ENCODE assay signal across 14 cellular contexts in genomic region chr12:6932766-6933165, GRCh38. TPM values are rescaled to one million over a fixed set of nuclear protein-coding genes. Genes with fewer than 3 reads are reported as not detected.
DNase-seq lines count a peak whose midpoint lies in the region; TF ChIP-seq lines count a peak whose summit lies in the region.
"Had no signal": no experiment of that assay in that cellular context is flagged by ENCODE, and none has a peak within 500 bp of the region (broad histone marks: within the 10 kb centered on the region; RNA-seq: fewer than 3 reads in every experiment).

No MANE protein-coding gene starts in this region.

- H4K8ac ChIP-seq in H9 (replicated peaks; ENCODE audit: insufficient read length, low read depth, low read length): no peak overlapping the region

- H3K4me2 ChIP-seq in hepatocyte (peak overlapping the region; percentile 37), H9 (ENCODE audit: insufficient read depth, insufficient read length, low read length) (no peak overlapping the region)

- CTCF ChIA-PET in activated naive CD4-positive, alpha-beta T cell treated with anti-CD3 and anti-CD28 coated beads for 36 hours (lab: Charles Lee): interaction anchor here (1.0 to 1.1 kb wide), 2 partner anchors 9 to 63 kb away, joined by 3 to 5 read pairs; no protein-coding TSS in a partner anchor

- H3K36me3 ChIP-seq in hepatocyte (replicated peaks; ENCODE audit: insufficient read depth, low read depth): no peaks in the 10 kb centered on the region
- peaks cover 20 to 25% of the 10 kb centered on the region in 2 donors for H3K36me3 ChIP-seq in stomach smooth muscle (ENCODE audit: control insufficient read depth in 2 of 2, insufficient read depth in 2 of 2, low read length in 2 of 2)

- peak overlapping the region; percentile 39 for H3K27ac Mint-ChIP-seq in activated naive CD4-positive, alpha-beta T cell treated with anti-CD3 and anti-CD28 coated beads for 36 hours
- H3K27ac Mint-ChIP-seq in T-helper 2 cell treated with Interferon-gamma antibody and Interleukin-4, amounts not matched to agents 5 μg/mL and 100 μg/mL, for 36 hours: peak overlapping the region; percentile 88
- H3K27ac Mint-ChIP-seq in H9: no peak overlapping the region

- H2BK5ac ChIP-seq in H9 (ENCODE audit: insufficient read length, low read length): no peak overlapping the region

- H3K4me1 Mint-ChIP-seq in activated naive CD4-positive, alpha-beta T cell treated with anti-CD3 and anti-CD28 coated beads for 36 hours (ENCODE audit: low read depth): peaks cover 72% of the 10 kb centered on the region
- peaks cover 66% of the 10 kb centered on the region for H3K4me1 Mint-ChIP-seq in T-helper 2 cell treated with Interferon-gamma antibody and Interleukin-4, amounts not matched to agents 5 μg/mL and 100 μg/mL, for 36 hours (ENCODE audit: low read depth)
- peaks cover 29 to 39% of the 10 kb centered on the region in 2 experiments for H3K4me1 Mint-ChIP-seq in H9

- H3K36me3 Mint-ChIP-seq in activated naive CD4-positive, alpha-beta T cell treated with anti-CD3 and anti-CD28 coated beads for 36 hours (ENCODE audit: low read depth): peaks cover 24% of the 10 kb centered on the region
- peaks cover 34% of the 10 kb centered on the region for H3K36me3 Mint-ChIP-seq in T-helper 2 cell treated with Interferon-gamma antibody and Interleukin-4, amounts not matched to agents 5 μg/mL and 100 μg/mL, for 36 hours (ENCODE audit: low read depth)
- peaks cover 25 to 69% (median 47%) of the 10 kb centered on the region in 3 experiments; a peak in 6 of 7 replicates for H3K36me3 Mint-ChIP-seq in H9 (ENCODE audit: insufficient read depth in 1 of 3, low read depth in 3 of 3)

- H2AK5ac ChIP-seq in H9 (ENCODE audit: insufficient read length, low read length): no peak overlapping the region

- no peak for TF ChIP-seq CTCF in hepatocyte (IDR thresholded peaks at IDR 0.05; ENCODE audit: poor library complexity)
- TF ChIP-seq CTCF in H9 (conservative IDR thresholded peaks at IDR 0.05): no peak

- H4K5ac ChIP-seq in H9 (ENCODE audit: insufficient read length, low read depth, low read length): no peak overlapping the region

- H3K56ac ChIP-seq in H9 (ENCODE audit: insufficient read length, low read depth, low read length): no peak overlapping the region

- no peak overlapping the region for H2BK12ac ChIP-seq in H9 (ENCODE audit: insufficient read length, low read depth, low read length)

- H4K20me1 ChIP-seq in hepatocyte (ENCODE audit: insufficient read depth, poor library complexity, severe bottlenecking) (peaks cover 56% of the 10 kb centered on the region), H9 (ENCODE audit: control insufficient read depth, insufficient read depth, insufficient read length) (no peaks in the 10 kb centered on the region)

- WGBS in hepatocyte (ENCODE audit: low lambda C conversion rate, missing lambda C conversion rate): 69% methylated on average over 1 of the region's 1 CpG
- WGBS in H9 (ENCODE audit: extremely low coverage, insufficient read length, low lambda C conversion rate): no CpG with 5 or more reads among the region's 1 CpG

- H3K9ac ChIP-seq in stomach smooth muscle (ENCODE audit: low read length in 2 of 2) (peak overlapping the region in 1 of 2 donors; percentile 7), H9 (ENCODE audit: extremely low read depth, insufficient read length, low read length) (no peak overlapping the region)

- H3K27ac ChIP-seq in hepatocyte (peak overlapping the region; percentile 12), stomach smooth muscle (ENCODE audit: low read length) (peak overlapping the region; percentile 62), H9 (ENCODE audit: insufficient read length, low read depth, low read length) (no peak overlapping the region)

- H3K27me3 Mint-ChIP-seq in activated naive CD4-positive, alpha-beta T cell treated with anti-CD3 and anti-CD28 coated beads for 36 hours (ENCODE audit: low read depth): no peaks in the 10 kb centered on the region
- H3K27me3 Mint-ChIP-seq in T-helper 2 cell treated with Interferon-gamma antibody and Interleukin-4, amounts not matched to agents 5 μg/mL and 100 μg/mL, for 36 hours (ENCODE audit: low read depth): no peaks in the 10 kb centered on the region
- no peaks in the 10 kb centered on the region for H3K27me3 Mint-ChIP-seq in H9 (ENCODE audit: low read depth)

- H2AFZ ChIP-seq in hepatocyte: no peak overlapping the region
- H2AFZ ChIP-seq in H9 (ENCODE audit: low read length): no peak overlapping the region

- H3K4me1 ChIP-seq in hepatocyte (ENCODE audit: insufficient read depth) (peaks cover 46% of the 10 kb centered on the region), stomach smooth muscle (ENCODE audit: control insufficient read depth, insufficient read depth, low read length) (peaks cover 51% of the 10 kb centered on the region), H9 (ENCODE audit: insufficient read depth, low read length) (no peaks in the 10 kb centered on the region)

- H3K14ac ChIP-seq in H9 (ENCODE audit: insufficient read depth, low read length): no peak overlapping the region

- no peak overlapping the region for H4K91ac ChIP-seq in H9 (ENCODE audit: insufficient read length, low read depth, low read length)

- peaks cover 16% of the 10 kb centered on the region for H3K23me2 ChIP-seq in H9 (ENCODE audit: insufficient read length, low read depth, low read length, poor library complexity, severe bottlenecking)

- H3K23ac ChIP-seq in H9 (ENCODE audit: insufficient read length, low read depth, low read length): no peak overlapping the region

- H3K9me3 ChIP-seq in hepatocyte (ENCODE audit: low read depth) (no peaks in the 10 kb centered on the region), stomach smooth muscle (ENCODE audit: control insufficient read depth in 2 of 2, low read length in 2 of 2) (no peaks in the 10 kb centered on the region), H9 (ENCODE audit: control insufficient read depth, low read depth, low read length) (no peaks in the 10 kb centered on the region)

- H3T11ph ChIP-seq in H9 (ENCODE audit: low read length): no peak overlapping the region

- H3K4me3 ChIP-seq in hepatocyte: no peak overlapping the region
- no peak overlapping the region for H3K4me3 ChIP-seq in stomach smooth muscle (ENCODE audit: low read length in 2 of 2)

- DNase-seq in activated naive CD4-positive, alpha-beta T cell treated with anti-CD3 and anti-CD28 coated beads for 36 hours: no peak
- no peak for DNase-seq in activated naive CD4-positive, alpha-beta T cell treated with anti-CD3 and anti-CD28 coated beads, Interleukin-2, amount 50 U/mL, for 16 hours
- DNase-seq in T-helper 2 cell treated with Interferon-gamma antibody and Interleukin-4, amounts not matched to agents 5 μg/mL and 100 μg/mL, for 36 hours (ENCODE audit: low spot score): no peak
- DNase-seq in hepatocyte (ENCODE audit: low spot score): no peak
- DNase-seq in GOT3 (lab: John Stamatoyannopoulos, UW): no peak
- no peak for DNase-seq in HPDE6-E6E7 (ENCODE audit: extremely low spot score)
- DNase-seq in H9: no peak
- DNase-seq: hypothalamus, NCI-H2029, SHP77 had no signal

- no peaks in the 10 kb centered on the region for H3K27me3 ChIP-seq in hepatocyte
- H3K27me3 ChIP-seq in stomach smooth muscle (ENCODE audit: control insufficient read depth in 1 of 2, insufficient read depth in 2 of 2, low read length in 2 of 2): no peaks in the 10 kb centered on the region
- H3K27me3 ChIP-seq in H9 (ENCODE audit: insufficient read depth, low read length): no peaks in the 10 kb centered on the region

- no peak overlapping the region for H3K4ac ChIP-seq in H9 (ENCODE audit: low read depth, low read length)

- no peaks in the 10 kb centered on the region for H3K9me2 ChIP-seq in hepatocyte (replicated peaks; ENCODE audit: insufficient read depth)

- H3K79me2 ChIP-seq in hepatocyte (peaks cover 79% of the 10 kb centered on the region), H9 (ENCODE audit: insufficient read depth, low read length) (peaks cover 24% of the 10 kb centered on the region; the same call in 1 of the 2 replicates)

- no peak overlapping the region for H3K18ac ChIP-seq in H9 (ENCODE audit: insufficient read length, low read depth, low read length)

- H3K79me1 ChIP-seq in H9 (ENCODE audit: insufficient read depth, low read depth, low read length, poor library complexity, severe bottlenecking): no peaks in the 10 kb centered on the region

- no peaks in the 10 kb centered on the region for H3K9me3 Mint-ChIP-seq in activated naive CD4-positive, alpha-beta T cell treated with anti-CD3 and anti-CD28 coated beads for 36 hours
- H3K9me3 Mint-ChIP-seq in T-helper 2 cell treated with Interferon-gamma antibody and Interleukin-4, amounts not matched to agents 5 μg/mL and 100 μg/mL, for 36 hours: no peaks in the 10 kb centered on the region
- H3K9me3 Mint-ChIP-seq in H9: no peaks in the 10 kb centered on the region

- intact Hi-C loops in activated naive CD4-positive, alpha-beta T cell treated with anti-CD3 and anti-CD28 coated beads for 36 hours (cut with micrococcal nuclease): no loop called here

- H2BK15ac ChIP-seq in H9 (ENCODE audit: low read depth, low read length): no peak overlapping the region

- no peak overlapping the region for H3K4me3 Mint-ChIP-seq in activated naive CD4-positive, alpha-beta T cell treated with anti-CD3 and anti-CD28 coated beads for 36 hours
- H3K4me3 Mint-ChIP-seq in T-helper 2 cell treated with Interferon-gamma antibody and Interleukin-4, amounts not matched to agents 5 μg/mL and 100 μg/mL, for 36 hours: peak overlapping the region; percentile 38
- H3K4me3 Mint-ChIP-seq in H9: no peak overlapping the region

- H2BK20ac ChIP-seq in H9 (ENCODE audit: low read depth, low read length, poor library complexity, severe bottlenecking): no peak overlapping the region

- no peak overlapping the region for H2BK120ac ChIP-seq in H9 (ENCODE audit: low read depth, low read length, poor library complexity, severe bottlenecking)

RNA-seq across cellular contexts. Expression of gene ATN1, which starts 5.0 kb away (rescaled TPM):
- 10 to 100 TPM; 20.1 to 22.2 TPM for total RNA-seq in activated naive CD4-positive, alpha-beta T cell treated with anti-CD3 and anti-CD28 coated beads for 36 hours
- 11.1 and 15.8 TPM in 2 replicates for total RNA-seq in hepatocyte
- 32.7 and 43.7 TPM in 2 replicates for polyA plus RNA-seq in hepatocyte
- 97.9 and 103 TPM in 2 replicates for total RNA-seq in H9 (2021)

RNA-seq across cellular contexts. Expression of gene RNU7-1, which starts 10.8 kb away (rescaled TPM):
- total RNA-seq in activated naive CD4-positive, alpha-beta T cell treated with anti-CD3 and anti-CD28 coated beads for 36 hours: not detected
- total RNA-seq in hepatocyte (not detected in 2 replicates), H9 (2021) (not detected in 2 replicates)
- polyA plus RNA-seq in hepatocyte: not detected in 2 replicates
- total RNA-seq: LHCN-M2, lower leg skin, osteoblast had no signal

RNA-seq across cellular contexts. Expression of gene C12orf57, which starts 11.1 kb away (rescaled TPM):
- 100 to 1,000 TPM; 242 to 245 TPM for total RNA-seq in activated naive CD4-positive, alpha-beta T cell treated with anti-CD3 and anti-CD28 coated beads for 36 hours
- 219 and 289 TPM in 2 replicates for total RNA-seq in hepatocyte
- 217 and 219 TPM in 2 replicates for polyA plus RNA-seq in hepatocyte
- total RNA-seq in H9 (2021): 195 TPM in 2 replicates

RNA-seq across cellular contexts. Expression of gene ENO2, which starts 18.4 kb away (rescaled TPM):
- 100 to 1,000 TPM; 128 to 131 TPM for total RNA-seq in activated naive CD4-positive, alpha-beta T cell treated with anti-CD3 and anti-CD28 coated beads for 36 hours
- total RNA-seq in hepatocyte (11.1 and 11.8 TPM in 2 replicates), H9 (2021) (165 and 166 TPM in 2 replicates)
- polyA plus RNA-seq in hepatocyte: 14.2 and 18.8 TPM in 2 replicates

RNA-seq across cellular contexts. Expression of gene PTPN6, which starts 18.4 kb away (rescaled TPM):
- 100 to 1,000 TPM; 334 to 348 TPM for total RNA-seq in activated naive CD4-positive, alpha-beta T cell treated with anti-CD3 and anti-CD28 coated beads for 36 hours
- total RNA-seq in hepatocyte (14.5 and 17.2 TPM in 2 replicates), H9 (2021) (18.2 and 19.8 TPM in 2 replicates)
- 20.8 and 25.4 TPM in 2 replicates for polyA plus RNA-seq in hepatocyte
- total RNA-seq: LHCN-M2 had no signal

Comparison
In these comparisons a context has a peak if more than half of its experiments do, and no peak if none do; other contexts are left out.
1. H3K27ac Mint-ChIP-seq: peak in activated naive CD4-positive, alpha-beta T cell treated with anti-CD3 and anti-CD28 coated beads for 36 hours (single experiment) and T-helper 2 cell treated with Interferon-gamma antibody and Interleukin-4, amounts not matched to agents 5 μg/mL and 100 μg/mL, for 36 hours (single experiment); none in H9 (0 of 3).